Comparison of ENCODE assay signal across 26 cellular contexts in the genomic region with DNA sequence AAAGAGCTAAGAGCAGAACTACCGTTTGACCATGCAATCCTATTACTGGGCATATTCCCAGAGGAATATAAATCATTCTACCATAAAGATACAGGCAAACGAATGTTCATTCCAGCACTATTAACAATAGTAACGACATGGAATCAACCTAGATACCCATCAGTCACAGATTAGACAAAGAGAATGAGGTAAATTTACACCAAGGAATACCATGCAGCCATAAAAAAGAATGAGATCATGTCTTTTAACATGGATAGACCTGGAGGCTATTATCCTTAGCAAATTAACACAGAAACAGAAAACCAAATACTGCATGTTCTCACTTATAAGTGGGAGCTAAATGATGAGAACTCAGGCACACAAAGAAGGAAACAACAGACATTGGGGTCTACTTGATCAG.
"Had no signal": no experiment of that assay in that cellular context is flagged by ENCODE, and none has a peak within 500 bp of the region (broad histone marks: within the 10 kb centered on the region; RNA-seq: fewer than 3 reads in every experiment).

No MANE protein-coding gene starts in this region.

- H3K4me3 ChIP-seq: stomach, suprapubic skin, testis, thoracic aorta, thyroid gland, tibial artery, tibial nerve, upper lobe of left lung, upper lobe of right lung, uterus, vagina had no signal

- DNase-seq: stimulated activated CD4-positive, alpha-beta T cell treated with anti-CD3 and anti-CD28 coated beads, Interleukin-2, amount 100 ng/mL, for 48 hours; stimulated activated CD4-positive, alpha-beta T cell treated with anti-CD3 and anti-CD28 coated beads, Interleukin-4, amount 100 ng/mL, for 1 hour; stimulated activated CD4-positive, alpha-beta T cell treated with anti-CD3 and anti-CD28 coated beads, Interleukin-4, amount 100 ng/mL, for 24 hours; stimulated activated CD4-positive, alpha-beta T cell treated with anti-CD3 and anti-CD28 coated beads, Interleukin-4, amount 100 ng/mL, for 4 hours; stimulated activated CD8-positive, alpha-beta memory T cell treated with anti-CD3 and anti-CD28 coated beads, Interleukin-4, amount 100 ng/mL, for 48 hours; stimulated activated naive B cell treated with anti-CD40 and anti-IgM and Interleukin-4, amounts not matched to agents 10 μg/mL and 1 μg/mL and 100 μg/mL, for 72 hours; stimulated activated naive CD4-positive, alpha-beta T cell; stimulated activated naive CD4-positive, alpha-beta T cell treated with Interleukin-2 at 50 U/mL for 16 hours; stimulated activated naive CD8-positive, alpha-beta T cell treated with anti-CD3 and anti-CD28 coated beads, Interleukin-15, amount 100 ng/mL, for 72 hours; stimulated activated naive CD8-positive, alpha-beta T cell treated with anti-CD3 and anti-CD28 coated beads, Interleukin-15, Interleukin-2, amounts not matched to agents 100 U/mL and 50 U/mL, for 24 hours; stomach; substantia nigra; testis; thyroid gland; tibial artery; trophoblast cell; upper lobe of left lung; upper lobe of right lung; uterus had no signal

- FAIRE-seq: urothelium cell line had no signal

- ATAC-seq: stimulated activated effector memory CD8-positive, alpha-beta T cell treated with anti-CD3 and anti-CD28 coated beads, Interleukin-12 subunit alpha, Interleukin-12 subunit beta, amount 100 ng/mL, for 72 hours; stimulated activated memory B cell treated with anti-CD40 and anti-IgM and Interleukin-4, amounts not matched to agents 10 μg/mL and 1 μg/mL and 100 μg/mL, for 72 hours; stimulated activated naive B cell treated with anti-CD40 and anti-IgM and Interleukin-4, amounts not matched to agents 10 μg/mL and 1 μg/mL and 100 μg/mL, for 72 hours; stimulated activated naive CD8-positive, alpha-beta T cell treated with anti-CD3 and anti-CD28 coated beads, Interleukin-15, amount 100 ng/mL, for 72 hours; stimulated activated naive CD8-positive, alpha-beta T cell treated with anti-CD3 and anti-CD28 coated beads, Interleukin-15, Interleukin-2, amounts not matched to agents 100 U/mL and 50 U/mL, for 24 hours; upper lobe of right lung had no signal

- H3K27me3 ChIP-seq: stomach, suprapubic skin, testis, thyroid gland, tibial artery, tibial nerve, upper lobe of left lung, upper lobe of right lung, uterus, vagina had no signal

- H3K27ac ChIP-seq: suprapubic skin, testis, thoracic aorta, thyroid gland, tibial nerve, upper lobe of left lung, upper lobe of right lung, vagina had no signal

- H3K4me1 ChIP-seq: suprapubic skin, testis, thyroid gland, upper lobe of right lung had no signal

- H3K9me3 ChIP-seq: stomach, suprapubic skin, testis, thoracic aorta, thyroid gland, tibial artery, upper lobe of left lung, upper lobe of right lung, uterus, vagina had no signal

- H3K36me3 ChIP-seq: stomach, suprapubic skin, thoracic aorta, thyroid gland, tibial artery, tibial nerve, upper lobe of left lung, upper lobe of right lung, uterus, vagina had no signal
